In genomic region chr10:7788640-7789335, GRCh38 we compare ENCODE assay signal across 8 cellular contexts. TPM values are rescaled to one million over a fixed set of nuclear protein-coding genes. Genes with fewer than 3 reads are reported as not detected.
DNase-seq lines count a peak whose midpoint lies in the region; TF ChIP-seq lines count a peak whose summit lies in the region.

No MANE protein-coding gene starts in this region.

- H3K9me3 ChIP-seq in HEK293 (ENCODE audit: control insufficient read depth, insufficient read depth, low read depth, low read length) (no peaks in the 10 kb centered on the region), endocrine pancreas (ENCODE audit: control insufficient read depth, low read length) (no peaks in the 10 kb centered on the region), neural cell (ENCODE audit: low read length) (no peaks in the 10 kb centered on the region)

- H3K9me3 Mint-ChIP-seq in CD14-positive monocyte, result no peaks in the 10 kb centered on the region

- H3K36me3 Mint-ChIP-seq in CD14-positive monocyte, result peaks cover 18 to 43% of the 10 kb centered on the region in 2 donors

- TF ChIP-seq EP300 in neural cell (conservative IDR thresholded peaks at IDR 0.05; ENCODE audit: poor library complexity, severe bottlenecking), result no peak

- DNase-seq in NCI-H345 (lab: John Stamatoyannopoulos, UW) (peak; percentile 34), NCI-H345 treated with DMSO at 0.1 percent for 48 hours (lab: John Stamatoyannopoulos, UW; ENCODE audit: unreplicated experiment) (no peak), NCI-H226 (peak; percentile 12), CD14-positive monocyte (ENCODE audit: low spot score) (no peak), NCI-H1417 treated with DMSO at 0.1 percent for 48 hours (lab: John Stamatoyannopoulos, UW) (no peak)

- H3K79me2 ChIP-seq in neural cell (replicated peaks; ENCODE audit: insufficient read depth, low read length), result peaks cover 88% of the 10 kb centered on the region

- H3K27me3 ChIP-seq in endocrine pancreas (ENCODE audit: control insufficient read depth, insufficient read depth, low read length) (no peaks in the 10 kb centered on the region), neural cell (ENCODE audit: insufficient read depth, low read depth, low read length) (no peaks in the 10 kb centered on the region)

- H3K27ac ChIP-seq in HEK293 (ENCODE audit: extremely low read depth, low read depth, low read length) (peak overlapping the region; percentile 86; the same call in 1 of the 2 replicates), neural cell (ENCODE audit: low read length) (peak overlapping the region; percentile 85)

- H3K27ac Mint-ChIP-seq in CD14-positive monocyte, result no peak overlapping the region

- H3K27me3 Mint-ChIP-seq in CD14-positive monocyte (ENCODE audit: low read depth in 3 of 3), result no peaks in the 10 kb centered on the region

- intact Hi-C loops in CD14-positive monocyte (cut with micrococcal nuclease), result loop anchor here in 1 of 2 donors (2.0 kb wide), 1 partner anchor 30 kb away; the partner anchor contains the start of gene TAF3

- H3K4me1 ChIP-seq in HEK293 (ENCODE audit: control insufficient read depth, insufficient read depth, low read length) (peaks cover 6% of the 10 kb centered on the region; the same call in 1 of the 2 replicates), endocrine pancreas (ENCODE audit: control insufficient read depth, insufficient read depth, low read length) (peaks cover 25% of the 10 kb centered on the region)

- TF ChIP-seq CTCF in HEK293 (tag by site-specific recombination; IDR thresholded peaks at IDR 0.05), result no peak
- TF ChIP-seq CTCF in neural cell (IDR thresholded peaks at IDR 0.05; ENCODE audit: poor library complexity, severe bottlenecking), result no peak
- no peak for TF ChIP-seq CTCF in CD14-positive monocyte (IDR thresholded peaks at IDR 0.05)

- no peaks in the 10 kb centered on the region for H3F3A ChIP-seq in neural cell (ENCODE audit: insufficient read depth, low read length, poor library complexity, severe bottlenecking)

- CTCF ChIA-PET in HEK293 (lab: Yijun Ruan, JAX), result interaction anchor here (0.6 kb wide), 1 partner anchor 264 kb away, joined by 3 read pairs; no protein-coding TSS in a partner anchor

- peak overlapping the region; percentile 85 for H2AFZ ChIP-seq in neural cell (ENCODE audit: low read depth, low read length)

- H3K36me3 ChIP-seq in HEK293 (ENCODE audit: control insufficient read depth in 2 of 2, insufficient read depth in 1 of 2, low read length in 2 of 2) (peaks cover 10 to 38% of the 10 kb centered on the region in 2 experiments; a peak in 2 of 3 replicates), endocrine pancreas (ENCODE audit: control insufficient read depth, insufficient read depth, low read length) (no peaks in the 10 kb centered on the region), neural cell (ENCODE audit: insufficient read depth, low read length) (no peaks in the 10 kb centered on the region)

- H3K9me2 ChIP-seq in neural cell (ENCODE audit: insufficient read depth, low read length), result no peaks in the 10 kb centered on the region

- H3K9ac ChIP-seq in endocrine pancreas (ENCODE audit: control insufficient read depth, insufficient read depth, low read length) (peak overlapping the region; percentile 74), neural cell (ENCODE audit: low read length) (peak overlapping the region; percentile 94)

- peak overlapping the region; percentile 93 for H3K4me2 ChIP-seq in neural cell (ENCODE audit: low read length)

- H3K4me3 ChIP-seq in HEK293 (ENCODE audit: low read depth, low read length) (peak overlapping the region; percentile 93), endocrine pancreas (ENCODE audit: control insufficient read depth, insufficient read depth, low read length) (peak overlapping the region; percentile 58), neural cell (ENCODE audit: low read length) (peak overlapping the region; percentile 89)

- TF ChIP-seq RAD21 in neural cell (conservative IDR thresholded peaks at IDR 0.05), result no peak

- POLR2A ChIA-PET in HEK293 (lab: Yijun Ruan, JAX), result interaction anchor here (0.6 to 2.9 kb wide), 12 partner anchors 9 to 1977 kb away, joined by 3 to 33 read pairs (median 4); partner anchors contain the start of genes GATA3 and TAF3

- H3K4me1 Mint-ChIP-seq in CD14-positive monocyte, result peaks cover 48% of the 10 kb centered on the region

- H3K4me3 Mint-ChIP-seq in CD14-positive monocyte, result no peak overlapping the region

- H4K20me1 ChIP-seq in neural cell (ENCODE audit: insufficient read depth), result no peaks in the 10 kb centered on the region

TF ChIP-seq in HEK293, 187 proteins besides CTCF, POLR2A, EP300 and RAD21 (continues in another document):
- TF ChIP-seq ZNF140 (tag by site-specific recombination; IDR thresholded peaks at IDR 0.05) (no peak), MZF1 (tag by site-specific recombination; IDR thresholded peaks at IDR 0.05; ENCODE audit: borderline replicate concordance) (peak; percentile 68; the same call in 1 of the 2 replicates), ZNF626 (tag by site-specific recombination; IDR thresholded peaks at IDR 0.05) (no peak), SP3 (tag by site-specific recombination; IDR thresholded peaks at IDR 0.05) (peak; percentile 37), ZBTB20 (tag by site-specific recombination; IDR thresholded peaks at IDR 0.05) (peak; percentile 90), YY2 (tag by site-specific recombination; IDR thresholded peaks at IDR 0.05) (no peak), SP2 (tag by site-specific recombination; IDR thresholded peaks at IDR 0.05) (peak; percentile 43), KLF7 (tag by site-specific recombination; IDR thresholded peaks at IDR 0.05; ENCODE audit: borderline replicate concordance) (no peak), ZNF510 (tag by site-specific recombination; IDR thresholded peaks at IDR 0.05; ENCODE audit: insufficient replicate concordance) (no peak), GLIS2 (tag by site-specific recombination; IDR thresholded peaks at IDR 0.05) (peak; percentile 61), ZNF335 (tag by site-specific recombination; conservative IDR thresholded peaks at IDR 0.05) (peak; percentile 97), ZNF621 (tag by site-specific recombination; IDR thresholded peaks at IDR 0.05) (no peak), ZNF664 (tag by site-specific recombination; IDR thresholded peaks at IDR 0.05) (no peak)

TF ChIP-seq in neural cell, 6 proteins besides CTCF, POLR2A, EP300 and RAD21:
- TF ChIP-seq POLR2AphosphoS5 (IDR thresholded peaks at IDR 0.05) (no peak), TAF1 (IDR thresholded peaks at IDR 0.05; ENCODE audit: low read depth) (no peak), REST (IDR thresholded peaks at IDR 0.05; ENCODE audit: borderline replicate concordance) (no peak), EZH2 (IDR thresholded peaks at IDR 0.05; ENCODE audit: borderline replicate concordance, insufficient read depth, low read length, poor library complexity, severe bottlenecking) (no peak), MXI1 (conservative IDR thresholded peaks at IDR 0.05; ENCODE audit: poor library complexity, severe bottlenecking) (no peak), SMC3 (conservative IDR thresholded peaks at IDR 0.05; ENCODE audit: poor library complexity) (no peak)
TF ChIP-seq in neural cell: peak in this region for 0.

RNA-seq across cellular contexts. Expression of gene ATP5F1C, which starts 0.8 kb away (rescaled TPM):
- 461 and 497 TPM in 2 replicates for polyA plus RNA-seq in neural cell
- 298 and 313 TPM in 2 replicates for polyA minus RNA-seq in neural cell
- 100 to 1,000 TPM; 437 to 455 TPM for polyA plus RNA-seq in CD14-positive monocyte

RNA-seq across cellular contexts. Expression of gene KIN, which starts 1.0 kb away (rescaled TPM):
- polyA plus RNA-seq in neural cell (22.4 and 24.4 TPM in 2 replicates), CD14-positive monocyte (1 to 10 TPM; 3.0 to 3.1 TPM)
- polyA minus RNA-seq in neural cell, result 18.3 and 18.6 TPM in 2 replicates

RNA-seq across cellular contexts. Expression of gene TAF3, which starts 29.5 kb away (rescaled TPM):
- polyA plus RNA-seq in neural cell (1.4 and 2.0 TPM in 2 replicates), CD14-positive monocyte (1 to 10 TPM; 1.6 to 3.4 TPM)
- polyA minus RNA-seq in neural cell, result 6.3 and 6.7 TPM in 2 replicates

Comparison
In these comparisons a context has a peak if more than half of its experiments do, and no peak if none do; other contexts are left out.
1. DNase-seq: peak in NCI-H345 (single experiment) and NCI-H226 (single experiment); none in NCI-H345 treated with DMSO at 0.1 percent for 48 hours (single experiment), CD14-positive monocyte (single experiment) and NCI-H1417 treated with DMSO at 0.1 percent for 48 hours (single experiment).
2. Peak in every context shown above with its lines, with median percentiles within 50 percentile points of each other: H3K4me3 ChIP-seq.